9 cellular contexts compared by ENCODE assay signal in the genomic region with DNA sequence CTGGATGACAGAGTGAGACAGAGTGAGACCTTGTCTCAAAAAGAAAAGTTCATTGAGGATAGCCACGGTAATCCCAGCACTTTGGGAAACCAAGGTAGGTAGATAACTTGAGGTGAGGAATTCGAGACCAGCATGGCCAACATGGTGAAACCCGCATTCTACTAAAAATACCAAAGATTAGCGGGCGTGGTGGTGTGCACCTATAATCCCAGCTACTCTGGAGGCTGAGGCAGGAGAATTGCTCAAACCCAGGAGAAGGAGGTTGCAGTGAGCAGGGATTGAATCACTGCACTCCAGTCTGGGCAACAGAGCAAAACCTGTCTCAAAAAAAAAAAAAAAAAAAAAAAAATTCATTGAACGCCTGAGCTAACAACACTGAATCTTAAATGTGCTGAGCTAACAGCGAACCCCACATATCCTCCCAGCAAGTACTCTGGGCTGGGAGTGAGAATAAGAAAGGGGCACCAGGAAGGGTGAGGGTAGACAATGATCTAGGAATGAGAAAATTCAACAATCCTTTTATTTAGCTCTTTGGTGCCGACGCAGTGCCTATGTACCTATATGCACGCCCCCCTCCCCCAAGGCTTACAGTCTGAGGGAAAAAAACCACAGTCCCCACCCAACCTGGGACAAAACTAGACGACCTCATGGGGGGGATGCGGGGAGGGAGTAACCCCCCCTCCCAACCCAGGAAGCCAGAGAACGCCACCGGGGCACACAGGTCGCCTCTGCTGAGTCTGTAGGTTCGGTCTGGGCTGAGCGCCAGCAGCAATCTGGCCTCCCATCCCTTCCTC. TPM values are rescaled to one million over a fixed set of nuclear protein-coding genes. Genes with fewer than 3 reads are reported as not detected.
DNase-seq lines count a peak whose midpoint lies in the region; TF ChIP-seq lines count a peak whose summit lies in the region.
"Had no signal": no experiment of that assay in that cellular context is flagged by ENCODE, and none has a peak within 500 bp of the region (broad histone marks: within the 10 kb centered on the region; RNA-seq: fewer than 3 reads in every experiment).

No MANE protein-coding gene starts in this region.

- peak overlapping the region; percentile 81 for H3K18ac ChIP-seq in neuronal stem cell (ENCODE audit: low read length)

- H3K9me3 Mint-ChIP-seq in CD14-positive monocyte: peaks cover 0 to 5% (median 0%) of the 10 kb centered on the region in 7 donors

- peak overlapping the region; percentile 86 for H3K4me2 ChIP-seq in neuronal stem cell (ENCODE audit: insufficient read depth, low read length, poor library complexity, severe bottlenecking)

- H3K4me1 ChIP-seq in neuronal stem cell (ENCODE audit: control insufficient read depth in 2 of 2, insufficient read depth in 1 of 2, low read depth in 1 of 2, low read length in 2 of 2): peaks cover 7 to 12% of the 10 kb centered on the region in 2 donors
- H3K4me1 ChIP-seq: uterus had no signal

- H3K27ac Mint-ChIP-seq in CD14-positive monocyte: no peak overlapping the region

- H2BK120ac ChIP-seq in neuronal stem cell (ENCODE audit: low read depth, low read length): no peak overlapping the region

- H4K8ac ChIP-seq in neuronal stem cell (ENCODE audit: low read depth, low read length): no peak overlapping the region

- TF ChIP-seq CTCF in CD14-positive monocyte (IDR thresholded peaks at IDR 0.05) (no peak), choroid plexus epithelial cell (conservative IDR thresholded peaks at IDR 0.05; ENCODE audit: low read depth, low read length) (no peak)

- H3K27me3 Mint-ChIP-seq in CD14-positive monocyte (ENCODE audit: low read depth in 3 of 3): peaks cover 33 to 54% (median 49%) of the 10 kb centered on the region in 3 donors

- H3K4me1 Mint-ChIP-seq in CD14-positive monocyte: peaks cover 8% of the 10 kb centered on the region

- H2BK12ac ChIP-seq in neuronal stem cell (ENCODE audit: low read length): no peak overlapping the region

- H3K4me3 Mint-ChIP-seq in CD14-positive monocyte: peak overlapping the region; percentile 85 to 94

- H3K4ac ChIP-seq in neuronal stem cell (ENCODE audit: low read length): peak overlapping the region; percentile 77

- no peaks in the 10 kb centered on the region for H3K36me3 Mint-ChIP-seq in CD14-positive monocyte

- peaks cover 0 to 18% (median 11%) of the 10 kb centered on the region in 3 experiments for H3K27me3 ChIP-seq in neuronal stem cell (ENCODE audit: control insufficient read depth in 3 of 3, insufficient read depth in 3 of 3, low read depth in 1 of 3, low read length in 3 of 3)
- H3K27me3 ChIP-seq: uterus had no signal

- no peak overlapping the region for H2BK5ac ChIP-seq in neuronal stem cell (ENCODE audit: low read length)

- no peak overlapping the region for H4K91ac ChIP-seq in neuronal stem cell (ENCODE audit: low read depth, low read length, poor library complexity)

- H3K79me1 ChIP-seq in neuronal stem cell (ENCODE audit: low read depth, low read length): no peaks in the 10 kb centered on the region

- DNase-seq in CD14-positive monocyte (ENCODE audit: low spot score) (no peak), choroid plexus epithelial cell (ENCODE audit: low read depth) (peak; percentile 5), neuronal stem cell (ENCODE audit: low spot score) (no peak), GOT3 (lab: John Stamatoyannopoulos, UW) (no peak), NCI-H1694 treated with DMSO at 0.1 percent for 48 hours (lab: John Stamatoyannopoulos, UW) (no peak), A172 (ENCODE audit: low spot score) (no peak), GM03348 (ENCODE audit: low spot score) (no peak)
- DNase-seq in Jurkat, Clone E6-1 (ENCODE audit: low read depth, low spot score): no peak

- H3K23ac ChIP-seq in neuronal stem cell (ENCODE audit: low read depth, low read length, poor library complexity): no peak overlapping the region

- H3K14ac ChIP-seq in neuronal stem cell (ENCODE audit: low read length): no peak overlapping the region

- H2AK5ac ChIP-seq in neuronal stem cell (ENCODE audit: low read depth, low read length): no peak overlapping the region

- no CpG with 5 or more reads among the region's 17 CpGs for WGBS in neuronal stem cell (ENCODE audit: extremely low coverage in 2 of 2, insufficient read length in 2 of 2, insufficient replicate concordance in 1 of 2), 2 donors

- no peak overlapping the region for H3K9ac ChIP-seq in neuronal stem cell (ENCODE audit: low read depth, low read length, poor library complexity)

- H3K27ac ChIP-seq in neuronal stem cell (replicated peaks; ENCODE audit: low read length): no peak overlapping the region
- H3K27ac ChIP-seq: uterus had no signal

- intact Hi-C loops in CD14-positive monocyte (cut with micrococcal nuclease): loop anchor here in 1 of 2 donors (10.0 kb wide), 1 partner anchor 139 kb away; no protein-coding TSS in a partner anchor

- no peaks in the 10 kb centered on the region for H3K9me3 ChIP-seq in neuronal stem cell (replicated peaks in 1 of 2; ENCODE audit: control insufficient read depth in 2 of 2, insufficient read depth in 1 of 2, low read depth in 1 of 2, low read length in 2 of 2)
- H3K9me3 ChIP-seq: uterus had no signal

- peak overlapping the region; percentile 61 for H3K4me3 ChIP-seq in Jurkat, Clone E6-1 (ENCODE audit: low read length)
- H3K4me3 ChIP-seq in choroid plexus epithelial cell (ENCODE audit: low read depth, low read length): no peak overlapping the region
- no peak overlapping the region for H3K4me3 ChIP-seq in neuronal stem cell (ENCODE audit: low read length in 2 of 2)

- H2BK15ac ChIP-seq in neuronal stem cell (ENCODE audit: low read length): peak overlapping the region; percentile 88

- peak overlapping the region; percentile 96 for H2AFZ ChIP-seq in neuronal stem cell (ENCODE audit: low read length)

- H3K36me3 ChIP-seq in neuronal stem cell (replicated peaks in 1 of 2; ENCODE audit: control insufficient read depth in 2 of 2, insufficient read depth in 2 of 2, low read length in 2 of 2): no peaks in the 10 kb centered on the region
- H3K36me3 ChIP-seq: uterus had no signal

RNA-seq across cellular contexts. Expression of gene CACNA1S, which starts 1.4 kb away (rescaled TPM):
- polyA plus RNA-seq in CD14-positive monocyte: not detected
- not detected for polyA plus RNA-seq in Jurkat, Clone E6-1 (2012; ENCODE audit: insufficient read depth, insufficient read length)
- 0.17 TPM for polyA plus RNA-seq in neuronal stem cell (2013, experiment 1 of 2)
- 0.21 TPM for polyA plus RNA-seq in neuronal stem cell (2013, experiment 2 of 2)
- not detected in 2 replicates for total RNA-seq in A172 (2014; rRNA removed; shearing (Covaris generic))

RNA-seq across cellular contexts. Expression of gene ASCL5, which starts 13.3 kb away (rescaled TPM):
- not detected for polyA plus RNA-seq in CD14-positive monocyte
- 0.61 TPM for polyA plus RNA-seq in Jurkat, Clone E6-1 (2012; ENCODE audit: insufficient read depth, insufficient read length)
- polyA plus RNA-seq in neuronal stem cell (2013, experiment 1 of 2): 0.04 TPM
- 0.03 TPM for polyA plus RNA-seq in neuronal stem cell (2013, experiment 2 of 2)
- total RNA-seq in A172 (2014; rRNA removed; shearing (Covaris generic)): not detected in 2 replicates
- total RNA-seq: uterus had no signal

RNA-seq across cellular contexts. Expression of gene TMEM9, which starts 40.6 kb away (rescaled TPM):
- 10 to 100 TPM; 22.4 to 43.6 TPM for polyA plus RNA-seq in CD14-positive monocyte
- polyA plus RNA-seq in Jurkat, Clone E6-1 (2012; ENCODE audit: insufficient read depth, insufficient read length): 42.6 TPM
- polyA plus RNA-seq in neuronal stem cell (2013, experiment 1 of 2): 72.8 TPM
- polyA plus RNA-seq in neuronal stem cell (2013, experiment 2 of 2): 72.0 TPM
- total RNA-seq in A172 (2014; rRNA removed; shearing (Covaris generic)): 202 and 213 TPM in 2 replicates
